10 cellular contexts compared by ENCODE assay signal in genomic region chr7:25179325-25179724, GRCh38. TPM values are rescaled to one million over a fixed set of nuclear protein-coding genes. Genes with fewer than 3 reads are reported as not detected.
DNase-seq lines count a peak whose midpoint lies in the region; ATAC-seq, FAIRE-seq and TF ChIP-seq lines count a peak whose summit lies in the region.
"Had no signal": no experiment of that assay in that cellular context is flagged by ENCODE, and none has a peak within 500 bp of the region (broad histone marks: within the 10 kb centered on the region; RNA-seq: fewer than 3 reads in every experiment).

No MANE protein-coding gene starts in this region.

- no peaks in the 10 kb centered on the region for H3K9me3 Mint-ChIP-seq in GM23338
- no peaks in the 10 kb centered on the region for H3K9me3 Mint-ChIP-seq in activated CD4-positive, alpha-beta memory T cell treated with anti-CD3 and anti-CD28 coated beads for 36 hours

- POLR2A ChIA-PET in activated CD4-positive, alpha-beta memory T cell treated with anti-CD3 and anti-CD28 coated beads for 36 hours (lab: Charles Lee): no interaction called here

- DNase-seq in GM23338 (ENCODE audit: low spot score) (no peak), iPS DF 6.9 (ENCODE audit: low read depth, low spot score) (no peak), small intestine (no peak), NCI-H2081 treated with DMSO at 0.1 percent for 48 hours (lab: John Stamatoyannopoulos, UW) (no peak), NCI-H1105 (lab: John Stamatoyannopoulos, UW) (no peak), NCI-H2107 (lab: John Stamatoyannopoulos, UW) (no peak), HuH-7 (ENCODE audit: low spot score) (no peak)
- no peak for DNase-seq in activated CD4-positive, alpha-beta memory T cell treated with anti-CD3 and anti-CD28 coated beads for 36 hours

- peaks cover 15% of the 10 kb centered on the region for H3K27me3 Mint-ChIP-seq in GM23338 (ENCODE audit: insufficient read depth, low read depth, poor library complexity)
- no peaks in the 10 kb centered on the region for H3K27me3 Mint-ChIP-seq in activated CD4-positive, alpha-beta memory T cell treated with anti-CD3 and anti-CD28 coated beads for 36 hours

- 0 out of 2 replicates have a peak, but pooled peaks cover 2% of the 10 kb centered on the region for H3F3A ChIP-seq in GM23338 (replicated peaks; ENCODE audit: low read depth)

- no peak for ATAC-seq in GM23338

- intact Hi-C loops in activated CD4-positive, alpha-beta memory T cell treated with anti-CD3 and anti-CD28 coated beads for 36 hours (cut with micrococcal nuclease): no loop called here

- peaks cover 3% of the 10 kb centered on the region; the same call in 1 of the 2 replicates for H3K9me2 ChIP-seq in GM23338 (ENCODE audit: insufficient read depth)

- TF ChIP-seq CTCF in GM23338 (conservative IDR thresholded peaks at IDR 0.05; ENCODE audit: low read depth in 2 of 2): no peak

- no peaks in the 10 kb centered on the region for H3K9me3 ChIP-seq in iPS DF 6.9 (ENCODE audit: control insufficient read depth, insufficient read depth, low read length)
- no peaks in the 10 kb centered on the region for H3K9me3 ChIP-seq in small intestine (ENCODE audit: control insufficient read depth, low read depth)

- peak overlapping the region; percentile 94 for H3K4me2 ChIP-seq in GM23338

- peak overlapping the region; percentile 98 for H2AFZ ChIP-seq in GM23338

- H3K4me1 ChIP-seq in GM23338 (ENCODE audit: insufficient read depth) (peaks cover 4% of the 10 kb centered on the region; the same call in 1 of the 2 replicates), iPS DF 6.9 (ENCODE audit: control insufficient read depth, insufficient read depth, low read length) (peaks cover 5% of the 10 kb centered on the region; the same call in 1 of the 2 replicates), small intestine (ENCODE audit: control insufficient read depth in 2 of 2, insufficient read depth in 1 of 2, low read depth in 1 of 2, low read length in 1 of 2) (peaks cover 0 to 3% of the 10 kb centered on the region in 2 donors)

- CTCF ChIA-PET in activated CD4-positive, alpha-beta memory T cell treated with anti-CD3 and anti-CD28 coated beads for 36 hours (lab: Charles Lee): interaction anchor here (1.5 to 1.6 kb wide), 2 partner anchors 21 to 54 kb away, joined by 4 to 5 read pairs; partner anchors contain the start of gene CYCS

- no peak for FAIRE-seq in small intestine (lab: Jason Lieb, UNC)

- no peaks in the 10 kb centered on the region for H3K79me2 ChIP-seq in GM23338 (replicated peaks; ENCODE audit: insufficient read depth)

- no peaks in the 10 kb centered on the region; the same call in 1 of the 2 replicates for H4K20me1 ChIP-seq in GM23338 (replicated peaks; ENCODE audit: insufficient read depth)

- no peak overlapping the region for H3K27ac Mint-ChIP-seq in GM23338
- no peak overlapping the region for H3K27ac Mint-ChIP-seq in activated CD4-positive, alpha-beta memory T cell treated with anti-CD3 and anti-CD28 coated beads for 36 hours

- H3K4me3 ChIP-seq in GM23338: peak overlapping the region; percentile 96
- peak overlapping the region; percentile 53; the same call in 1 of the 2 replicates for H3K4me3 ChIP-seq in iPS DF 6.9 (ENCODE audit: low read length)
- H3K4me3 ChIP-seq in small intestine (ENCODE audit: low read depth in 1 of 2, low read length in 2 of 2): peak overlapping the region; percentile 71 to 73

- H3K36me3 ChIP-seq in GM23338 (ENCODE audit: insufficient read depth) (no peaks in the 10 kb centered on the region), iPS DF 6.9 (ENCODE audit: control insufficient read depth, insufficient read depth, low read length) (no peaks in the 10 kb centered on the region), small intestine (ENCODE audit: control insufficient read depth in 2 of 2, insufficient read depth in 2 of 2, low read length in 2 of 2) (no peaks in the 10 kb centered on the region)

- H3K36me3 Mint-ChIP-seq in GM23338 (ENCODE audit: low read depth): no peaks in the 10 kb centered on the region
- H3K36me3 Mint-ChIP-seq in activated CD4-positive, alpha-beta memory T cell treated with anti-CD3 and anti-CD28 coated beads for 36 hours: no peaks in the 10 kb centered on the region

- peaks cover 15% of the 10 kb centered on the region; the same call in 2 of the 3 replicates for H3K4me1 Mint-ChIP-seq in GM23338
- peaks cover 17% of the 10 kb centered on the region for H3K4me1 Mint-ChIP-seq in activated CD4-positive, alpha-beta memory T cell treated with anti-CD3 and anti-CD28 coated beads for 36 hours (ENCODE audit: low read depth)

- H3K27me3 ChIP-seq in GM23338 (ENCODE audit: insufficient read depth): peaks cover 19% of the 10 kb centered on the region
- no peaks in the 10 kb centered on the region for H3K27me3 ChIP-seq in iPS DF 6.9 (ENCODE audit: control insufficient read depth, insufficient read depth, low read length)
- H3K27me3 ChIP-seq in small intestine (ENCODE audit: control insufficient read depth in 2 of 2, insufficient read depth in 2 of 2, low read length in 2 of 2): no peaks in the 10 kb centered on the region

- WGBS in iPS DF 6.9 (ENCODE audit: insufficient coverage, insufficient read length): no CpG with 5 or more reads among the region's 9 CpGs
- WGBS in small intestine, 3 donors: 14 to 54% (median 45%) methylated on average over 9 of the region's 9 CpGs

- H3K27ac ChIP-seq in GM23338 (ENCODE audit: low read depth): 0 out of 2 replicates have a peak overlapping the region, but pooled peaks have one; percentile 42
- H3K27ac ChIP-seq in iPS DF 6.9 (ENCODE audit: low read length): no peak overlapping the region
- H3K27ac ChIP-seq in small intestine (ENCODE audit: low read depth in 1 of 2, low read length in 1 of 2): peak overlapping the region in 1 of 2 donors; percentile 90

- H3K4me3 Mint-ChIP-seq in GM23338: peak overlapping the region; percentile 80
- H3K4me3 Mint-ChIP-seq in activated CD4-positive, alpha-beta memory T cell treated with anti-CD3 and anti-CD28 coated beads for 36 hours: peak overlapping the region; percentile 79

TF ChIP-seq in GM23338, 12 proteins besides CTCF, POLR2A, EP300 and RAD21 (continues in another document):
- TF ChIP-seq ZNF331 (CRISPR knock-in tag; IDR thresholded peaks at IDR 0.05; ENCODE audit: low read depth) (no peak), ETS1 (IDR thresholded peaks at IDR 0.05) (no peak), STAT1 (IDR thresholded peaks at IDR 0.05; ENCODE audit: unreplicated experiment) (no peak), POLR2AphosphoS5 (IDR thresholded peaks at IDR 0.05; ENCODE audit: low read depth) (no peak), EZH2phosphoT487 (IDR thresholded peaks at IDR 0.05; ENCODE audit: unreplicated experiment) (no peak), REST (IDR thresholded peaks at IDR 0.05; ENCODE audit: unreplicated experiment) (no peak), CREB1 (CRISPR knock-in tag; IDR thresholded peaks at IDR 0.05; ENCODE audit: low read depth) (no peak), JUNB (IDR thresholded peaks at IDR 0.05; ENCODE audit: unreplicated experiment) (no peak)

RNA-seq across cellular contexts. Expression of gene NPVF, which starts 49.0 kb away (rescaled TPM):
- not detected in 2 replicates for total RNA-seq in GM23338 (2014; rRNA removed; shearing (Covaris generic))
- polyA plus RNA-seq in GM23338 (2016; fragmentation: Nextera tagmentation; extraction: Ambion mirVana) (not detected in 2 replicates), small intestine (not detected)
- total RNA-seq in activated CD4-positive, alpha-beta memory T cell treated with anti-CD3 and anti-CD28 coated beads for 36 hours: not detected
- total RNA-seq: myocyte; T-helper 1 cell treated with Interleukin-12 subunit alpha and Interleukin-12 subunit beta and Interleukin-4 antibody, amounts not matched to agents 30 ng/mL and 1 ng/mL, for 36 hours had no signal

RNA-seq across cellular contexts. Expression of gene CYCS, which starts 54.3 kb away (rescaled TPM):
- 131 and 158 TPM in 2 replicates for total RNA-seq in GM23338 (2014; rRNA removed; shearing (Covaris generic))
- polyA plus RNA-seq in GM23338 (2016; fragmentation: Nextera tagmentation; extraction: Ambion mirVana) (385 and 468 TPM in 2 replicates), small intestine (100 to 1,000 TPM; 139 to 181 (median 165) TPM)
- 100 to 1,000 TPM; 199 to 207 TPM for total RNA-seq in activated CD4-positive, alpha-beta memory T cell treated with anti-CD3 and anti-CD28 coated beads for 36 hours
